20 cellular contexts compared by ENCODE assay signal in genomic region chr9:4774209-4774608, GRCh38. TPM values are rescaled to one million over a fixed set of nuclear protein-coding genes. Genes with fewer than 3 reads are reported as not detected.
DNase-seq lines count a peak whose midpoint lies in the region; ATAC-seq and TF ChIP-seq lines count a peak whose summit lies in the region.
"Had no signal": no experiment of that assay in that cellular context is flagged by ENCODE, and none has a peak within 500 bp of the region (broad histone marks: within the 10 kb centered on the region; RNA-seq: fewer than 3 reads in every experiment).

No MANE protein-coding gene starts in this region.

- H3K4me1 ChIP-seq in A673 (ENCODE audit: insufficient read depth, low read length, poor library complexity, severe bottlenecking) = no peaks in the 10 kb centered on the region
- H3K4me1 ChIP-seq: colonic mucosa, SJSA1 had no signal

- H3K4me3 ChIP-seq in A673 (ENCODE audit: low read depth, low read length, poor library complexity, severe bottlenecking) (no peak overlapping the region), NB4 (ENCODE audit: low read depth, low read length) (no peak overlapping the region)
- H3K4me3 ChIP-seq: colonic mucosa, SJSA1 had no signal

- no peaks in the 10 kb centered on the region for H3K27me3 ChIP-seq in A673 (replicated peaks; ENCODE audit: insufficient read depth, low read depth, low read length, poor library complexity)
- H3K27me3 ChIP-seq: colonic mucosa, SJSA1 had no signal

- no peak for ATAC-seq in GM19035 (IDR thresholded peaks at IDR 0.05; ENCODE audit: unreplicated experiment)
- no peak for ATAC-seq in activated CD8-positive, alpha-beta memory T cell treated with anti-CD3 and anti-CD28 coated beads, Interleukin-2, amount 10 ng/mL, durations not matched to agents 7 days and 5 days
- ATAC-seq: stimulated activated naive CD8-positive, alpha-beta T cell treated with anti-CD3 and anti-CD28 coated beads, Interleukin-15, amount 100 ng/mL, for 72 hours had no signal

- CTCF ChIA-PET in A673 (lab: Charles Lee) = interaction anchor here (1.4 kb wide), 1 partner anchor 15 kb away, joined by 6 read pairs; no protein-coding TSS in a partner anchor
- CTCF ChIA-PET in activated CD8-positive, alpha-beta memory T cell treated with anti-CD3 and anti-CD28 coated beads, Interleukin-2, amount 10 ng/mL, durations not matched to agents 7 days and 5 days (lab: Charles Lee) = interaction anchor here (1.2 to 2.8 kb wide), 2 partner anchors 11 to 14 kb away, joined by 3 to 11 read pairs; no protein-coding TSS in a partner anchor

- no peak for TF ChIP-seq POLR2A in NB4 (IDR thresholded peaks at IDR 0.05; ENCODE audit: extremely low read depth, insufficient read length)

- TF ChIP-seq CTCF in A673 (conservative IDR thresholded peaks at IDR 0.05; ENCODE audit: low read depth, low read length) (no peak), NB4 (IDR thresholded peaks at IDR 0.05; ENCODE audit: low read depth, low read length) (no peak)

- H3K27me3 Mint-ChIP-seq in activated CD8-positive, alpha-beta memory T cell treated with anti-CD3 and anti-CD28 coated beads, Interleukin-2, amount 10 ng/mL, durations not matched to agents 7 days and 5 days = peaks cover under 1% of the 10 kb centered on the region

- no peaks in the 10 kb centered on the region for H3K9me3 ChIP-seq in A673 (ENCODE audit: low read depth, low read length, poor library complexity, severe bottlenecking)
- H3K9me3 ChIP-seq: colonic mucosa, SJSA1 had no signal

- no peaks in the 10 kb centered on the region for H3K36me3 Mint-ChIP-seq in activated CD8-positive, alpha-beta memory T cell treated with anti-CD3 and anti-CD28 coated beads, Interleukin-2, amount 10 ng/mL, durations not matched to agents 7 days and 5 days
- H3K36me3 Mint-ChIP-seq: mesothelial cell of epicardium had no signal

- H3K4me1 Mint-ChIP-seq in activated CD8-positive, alpha-beta memory T cell treated with anti-CD3 and anti-CD28 coated beads, Interleukin-2, amount 10 ng/mL, durations not matched to agents 7 days and 5 days = peaks cover 7% of the 10 kb centered on the region
- H3K4me1 Mint-ChIP-seq: mesothelial cell of epicardium had no signal

- POLR2A ChIA-PET in A673 (lab: Charles Lee; ENCODE audit: low non-redundant PET) = no interaction called here

- H3K9me3 Mint-ChIP-seq in activated CD8-positive, alpha-beta memory T cell treated with anti-CD3 and anti-CD28 coated beads, Interleukin-2, amount 10 ng/mL, durations not matched to agents 7 days and 5 days (ENCODE audit: low read depth) = no peaks in the 10 kb centered on the region
- H3K9me3 Mint-ChIP-seq: activated T-helper 2 cell treated with anti-CD3 and anti-CD28 coated beads, Interferon-gamma antibody, Interleukin-2, Interleukin-4, amounts not matched to agents 10 μg/mL and 5 μg/mL and 100 μg/mL, durations not matched to agents 14 hours and 24 hours and 36 hours; mesothelial cell of epicardium; T-helper 2 cell treated with Interferon-gamma antibody and Interleukin-4, amounts not matched to agents 5 μg/mL and 100 μg/mL, for 36 hours had no signal

- BruUV-seq in A673 (replicated peaks; lab: Mats Ljungman, UMichigan) = no TSS peak

- H3K27ac Mint-ChIP-seq in activated CD8-positive, alpha-beta memory T cell treated with anti-CD3 and anti-CD28 coated beads, Interleukin-2, amount 10 ng/mL, durations not matched to agents 7 days and 5 days = no peak overlapping the region
- H3K27ac Mint-ChIP-seq: activated T-helper 2 cell treated with anti-CD3 and anti-CD28 coated beads, Interferon-gamma antibody, Interleukin-2, Interleukin-4, amounts not matched to agents 10 μg/mL and 5 μg/mL and 100 μg/mL, durations not matched to agents 14 hours and 24 hours and 36 hours; mesothelial cell of epicardium; stimulated activated naive CD8-positive, alpha-beta T cell treated with anti-CD3 and anti-CD28 coated beads, Interleukin-15, amount 100 ng/mL, for 72 hours; T-helper 2 cell treated with Interferon-gamma antibody and Interleukin-4, amounts not matched to agents 5 μg/mL and 100 μg/mL, for 36 hours had no signal

- intact Hi-C loops in A673 (cut with micrococcal nuclease; ENCODE audit: unreplicated experiment) = no loop called here

- DNase-seq in A673 (ENCODE audit: low spot score) = peak; percentile 63
- DNase-seq in NB4 (ENCODE audit: low read depth) = peak; percentile 71
- peak; percentile 89 for DNase-seq in fibroblast of gingiva (ENCODE audit: low read depth)
- DNase-seq in medulla oblongata (ENCODE audit: extremely low spot score) = peak; percentile 40
- no peak for DNase-seq in NOMO-1 treated with dmso at 0.1 percent for 144 hours (lab: John Stamatoyannopoulos, UW; ENCODE audit: unreplicated experiment)
- no peak for DNase-seq in AG08396 (ENCODE audit: low spot score)
- DNase-seq in activated CD8-positive, alpha-beta memory T cell treated with anti-CD3 and anti-CD28 coated beads, Interleukin-2, amount 10 ng/mL, durations not matched to agents 7 days and 5 days = no peak
- DNase-seq: amygdala; colonic mucosa; head of caudate nucleus; islet precursor cell; NCI-H2081 treated with DMSO at 0.1 percent for 48 hours; NCI-H69; stimulated activated naive CD8-positive, alpha-beta T cell treated with anti-CD3 and anti-CD28 coated beads, Interleukin-15, amount 100 ng/mL, for 72 hours had no signal

- no peaks in the 10 kb centered on the region for H3K36me3 ChIP-seq in A673 (ENCODE audit: insufficient read depth, low read length, poor library complexity, severe bottlenecking)
- H3K36me3 ChIP-seq: colonic mucosa, SJSA1 had no signal

- H3K4me3 Mint-ChIP-seq in activated CD8-positive, alpha-beta memory T cell treated with anti-CD3 and anti-CD28 coated beads, Interleukin-2, amount 10 ng/mL, durations not matched to agents 7 days and 5 days = no peak overlapping the region
- H3K4me3 Mint-ChIP-seq: mesothelial cell of epicardium; neural crest cell; stimulated activated naive CD8-positive, alpha-beta T cell treated with anti-CD3 and anti-CD28 coated beads, Interleukin-15, amount 100 ng/mL, for 72 hours; T-helper 2 cell treated with Interferon-gamma antibody and Interleukin-4, amounts not matched to agents 5 μg/mL and 100 μg/mL, for 36 hours had no signal

- H3K27ac ChIP-seq in A673 (ENCODE audit: low read depth, low read length, poor library complexity, severe bottlenecking) = no peak overlapping the region
- H3K27ac ChIP-seq: colonic mucosa, SJSA1 had no signal

RNA-seq across cellular contexts. Expression of gene RCL1, which starts 18.5 kb away (rescaled TPM):
- total RNA-seq in A673 (2021) = 29.1 and 31.2 TPM in 2 replicates
- 10 to 100 TPM; 14.3 to 20.2 TPM for total RNA-seq in activated CD8-positive, alpha-beta memory T cell treated with anti-CD3 and anti-CD28 coated beads, Interleukin-2, amount 10 ng/mL, durations not matched to agents 7 days and 5 days

RNA-seq across cellular contexts. Expression of gene AK3, which starts 33.2 kb away (rescaled TPM):
- total RNA-seq in A673 (2021) = 93.1 and 93.6 TPM in 2 replicates
- 10 to 100 TPM; 35.6 to 35.8 TPM for total RNA-seq in activated CD8-positive, alpha-beta memory T cell treated with anti-CD3 and anti-CD28 coated beads, Interleukin-2, amount 10 ng/mL, durations not matched to agents 7 days and 5 days

Comparison
In these comparisons a context has a peak if more than half of its experiments do, and no peak if none do; other contexts are left out.
1. DNase-seq: peak in A673 (single experiment), NB4 (single experiment), fibroblast of gingiva (single experiment) and medulla oblongata (single experiment); none in NOMO-1 treated with dmso at 0.1 percent for 144 hours (single experiment), AG08396 (single experiment) and activated CD8-positive, alpha-beta memory T cell treated with anti-CD3 and anti-CD28 coated beads, Interleukin-2, amount 10 ng/mL, durations not matched to agents 7 days and 5 days (single experiment).